Comparison of ENCODE assay signal across 1 cellular context in genomic region chr1:205229916-205230700, GRCh38.
A peak's percentile ranks its signal among the peaks of the same experiment; 100 is the strongest.
TF ChIP-seq lines count a peak whose summit lies in the region.

No MANE protein-coding gene starts in this region.

TF ChIP-seq in GM12878, 131 proteins besides CTCF, POLR2A, EP300 and RAD21:
- no peak for TF ChIP-seq USF2 (IDR thresholded peaks at IDR 0.05; ENCODE audit: borderline replicate concordance, low read depth, low read length)
- no peak for TF ChIP-seq RCOR1 (conservative IDR thresholded peaks at IDR 0.05; ENCODE audit: low read depth, low read length)
- TF ChIP-seq ZNF24 (IDR thresholded peaks at IDR 0.05), result no peak
- TF ChIP-seq IKZF1 (conservative IDR thresholded peaks at IDR 0.05), result peak; percentile 15; the same call in 1 of the 2 replicates
- no peak for TF ChIP-seq CBFB (IDR thresholded peaks at IDR 0.05; ENCODE audit: low read depth)
- TF ChIP-seq MTA2 (IDR thresholded peaks at IDR 0.05; ENCODE audit: low read depth), result 0 out of 2 replicates have a peak, but pooled peaks have one; percentile 22
- TF ChIP-seq TAF1 (IDR thresholded peaks at IDR 0.05; ENCODE audit: borderline replicate concordance, low read depth, low read length), result no peak
- TF ChIP-seq STAT1 (conservative IDR thresholded peaks at IDR 0.05), result no peak
- TF ChIP-seq SPI1 (IDR thresholded peaks at IDR 0.05; ENCODE audit: borderline replicate concordance, insufficient read depth, low read depth, low read length), result peak; percentile 13; the same call in 1 of the 2 replicates
- TF ChIP-seq CHD2 (IDR thresholded peaks at IDR 0.05; ENCODE audit: borderline replicate concordance, low read depth, low read length), result 0 out of 2 replicates have a peak, but pooled peaks have one; percentile 16
- TF ChIP-seq RUNX3 (IDR thresholded peaks at IDR 0.05; ENCODE audit: low read length), result peak; percentile 29; the same call in 1 of the 2 replicates
